28 cellular contexts compared by ENCODE assay signal in genomic region chr9:7205806-7206205, GRCh38.
"Had no signal": no experiment of that assay in that cellular context is flagged by ENCODE, and none has a peak within 500 bp of the region (broad histone marks: within the 10 kb centered on the region; RNA-seq: fewer than 3 reads in every experiment).

No MANE protein-coding gene starts in this region.

- H3K9me3 Mint-ChIP-seq: immature natural killer cell; naive B cell; natural killer cell; stimulated activated memory B cell treated with anti-CD40 and anti-IgM and Interleukin-4, amounts not matched to agents 10 μg/mL and 1 μg/mL and 100 μg/mL, for 72 hours; stimulated activated naive CD8-positive, alpha-beta T cell treated with anti-CD3 and anti-CD28 coated beads, Interleukin-15, amount 100 ng/mL, for 72 hours; type B pancreatic cell had no signal

- H2AFZ ChIP-seq: parathyroid adenoma had no signal

- H3K27ac ChIP-seq: left lung, lower lobe of right lung, parathyroid adenoma, psoas muscle, right lobe of liver, tibial nerve, uterus had no signal

- H3K4me2 ChIP-seq: smooth muscle cell had no signal

- H3K4me3 Mint-ChIP-seq: immature natural killer cell; mesothelial cell of epicardium; naive B cell; natural killer cell; nephron progenitor cell; stimulated activated memory B cell treated with anti-CD40 and anti-IgM and Interleukin-4, amounts not matched to agents 10 μg/mL and 1 μg/mL and 100 μg/mL, for 72 hours; stimulated activated naive CD8-positive, alpha-beta T cell treated with anti-CD3 and anti-CD28 coated beads, Interleukin-15, amount 100 ng/mL, for 72 hours; type B pancreatic cell had no signal

- H3K27ac Mint-ChIP-seq: immature natural killer cell; mesothelial cell of epicardium; naive B cell; natural killer cell; nephron progenitor cell; stimulated activated memory B cell treated with anti-CD40 and anti-IgM and Interleukin-4, amounts not matched to agents 10 μg/mL and 1 μg/mL and 100 μg/mL, for 72 hours; stimulated activated naive CD8-positive, alpha-beta T cell treated with anti-CD3 and anti-CD28 coated beads, Interleukin-15, amount 100 ng/mL, for 72 hours; type B pancreatic cell had no signal

- ATAC-seq: left colon; left lung; lower lobe of right lung; psoas muscle; right lobe of liver; stimulated activated memory B cell treated with anti-CD40 and anti-IgM and Interleukin-4, amounts not matched to agents 10 μg/mL and 1 μg/mL and 100 μg/mL, for 72 hours; stimulated activated naive CD8-positive, alpha-beta T cell treated with anti-CD3 and anti-CD28 coated beads, Interleukin-15, amount 100 ng/mL, for 72 hours had no signal

- H3K4me3 ChIP-seq: left lung, lower lobe of right lung, psoas muscle, right lobe of liver, smooth muscle cell, tibial nerve, uterus had no signal

- H3K27me3 ChIP-seq: right lobe of liver, tibial nerve, uterus had no signal

- H3K79me2 ChIP-seq: parathyroid adenoma had no signal

- H3K4me1 ChIP-seq: left lung, lower lobe of right lung, parathyroid adenoma, psoas muscle, right lobe of liver, tibial nerve, uterus had no signal

- H3K36me3 Mint-ChIP-seq: mesothelial cell of epicardium; naive B cell; natural killer cell; stimulated activated memory B cell treated with anti-CD40 and anti-IgM and Interleukin-4, amounts not matched to agents 10 μg/mL and 1 μg/mL and 100 μg/mL, for 72 hours; type B pancreatic cell had no signal

- H3K9ac ChIP-seq: parathyroid adenoma had no signal

- H3K27me3 Mint-ChIP-seq: naive B cell; stimulated activated memory B cell treated with anti-CD40 and anti-IgM and Interleukin-4, amounts not matched to agents 10 μg/mL and 1 μg/mL and 100 μg/mL, for 72 hours; stimulated activated naive CD8-positive, alpha-beta T cell treated with anti-CD3 and anti-CD28 coated beads, Interleukin-15, amount 100 ng/mL, for 72 hours had no signal

- H3K4me1 Mint-ChIP-seq: immature natural killer cell; mesothelial cell of epicardium; naive B cell; natural killer cell; stimulated activated memory B cell treated with anti-CD40 and anti-IgM and Interleukin-4, amounts not matched to agents 10 μg/mL and 1 μg/mL and 100 μg/mL, for 72 hours; stimulated activated naive CD8-positive, alpha-beta T cell treated with anti-CD3 and anti-CD28 coated beads, Interleukin-15, amount 100 ng/mL, for 72 hours had no signal

- H3K36me3 ChIP-seq: left lung, lower lobe of right lung, right lobe of liver, tibial nerve, uterus had no signal

- DNase-seq: hypothalamus; immature natural killer cell; kidney; left colon; left lung; lower lobe of right lung; mammary epithelial cell; mesenchymal stem cell; naive B cell; natural killer cell; nephron progenitor cell; nucleus accumbens; psoas muscle; right lobe of liver; stimulated activated CD4-positive, alpha-beta T cell treated with anti-CD3 and anti-CD28 coated beads, Interleukin-1b, Interleukin-23, amount 100 ng/mL, for 48 hours; stimulated activated CD4-positive, alpha-beta T cell treated with anti-CD3 and anti-CD28 coated beads, Interleukin-2, amount 100 ng/mL, for 48 hours; stimulated activated CD4-positive, alpha-beta T cell treated with anti-CD3 and anti-CD28 coated beads, Interleukin-4, amount 100 ng/mL, for 4 hours; stimulated activated CD8-positive, alpha-beta memory T cell treated with anti-CD3 and anti-CD28 coated beads, Interleukin-4, amount 100 ng/mL, for 48 hours; stimulated activated naive CD4-positive, alpha-beta T cell treated with Interleukin-2 at 50 U/mL for 16 hours; stimulated activated naive CD8-positive, alpha-beta T cell treated with anti-CD3 and anti-CD28 coated beads, Interleukin-15, amount 100 ng/mL, for 72 hours; substantia nigra; uterus had no signal

- H3K9me3 ChIP-seq: left lung, lower lobe of right lung, psoas muscle, right lobe of liver, tibial nerve, uterus had no signal
